In genomic region chr22:37018815-37019308, GRCh38 we compare ENCODE assay signal across 8 cellular contexts. TPM values are rescaled to one million over a fixed set of nuclear protein-coding genes. Genes with fewer than 3 reads are reported as not detected.
DNase-seq lines count a peak whose midpoint lies in the region; ATAC-seq, FAIRE-seq and TF ChIP-seq lines count a peak whose summit lies in the region.

No MANE protein-coding gene starts in this region.

- intact Hi-C loops in transverse colon (cut with DNase I; ENCODE audit: low total_unique reads), result no loop called here

- peak overlapping the region; percentile 83 for H3K27ac Mint-ChIP-seq in endodermal cell

- 0 to 1% methylated on average over 21 to 35 of the region's 35 CpGs for WGBS in endodermal cell (ENCODE audit: insufficient coverage in 1 of 2, insufficient read length in 1 of 2), 2 experiments
- no CpG with 5 or more reads among the region's 35 CpGs for WGBS in mesendoderm (ENCODE audit: extremely low coverage, insufficient coverage, low lambda C conversion rate)
- WGBS in transverse colon (ENCODE audit: low coverage in 1 of 2), 2 donors, result 6% methylated on average over 17 of the region's 35 CpGs; no CpG with 5 or more reads in 1 of the 2 donors

- TF ChIP-seq POLR2A in transverse colon (IDR thresholded peaks at IDR 0.05), result peak; percentile 63

- peaks cover 19% of the 10 kb centered on the region for H3K36me3 Mint-ChIP-seq in endodermal cell (ENCODE audit: low read depth)

- H3K4me1 ChIP-seq in endodermal cell (ENCODE audit: control insufficient read depth, insufficient read depth, low read length) (peaks cover 11% of the 10 kb centered on the region), mesendoderm (ENCODE audit: control insufficient read depth, low read depth, low read length) (no peaks in the 10 kb centered on the region), transverse colon (peaks cover 49 to 79% (median 76%) of the 10 kb centered on the region in 4 donors)

- POLR2A ChIA-PET in RWPE1 (lab: Yijun Ruan, JAX; ENCODE audit: low non-redundant PET), result no interaction called here

- H3K27ac ChIP-seq in RWPE1 (peak overlapping the region; percentile 88), endodermal cell (ENCODE audit: low read depth, low read length) (no peak overlapping the region), mesendoderm (ENCODE audit: low read depth, low read length) (peak overlapping the region; percentile 75), transverse colon (peak overlapping the region; percentile 92 to 99 (median 99))

- H3K9me3 Mint-ChIP-seq in endodermal cell, result no peaks in the 10 kb centered on the region

- peak overlapping the region; percentile 66 for H3K23ac ChIP-seq in mesendoderm (ENCODE audit: low read length)

- H4K5ac ChIP-seq in mesendoderm (ENCODE audit: low read length), result no peak overlapping the region

- in situ Hi-C loops in transverse colon (cut with MboI; ENCODE audit: low pct_ligation_motif_present in 1 of 4, low pct_unique_long_range_greater_than_20kb in 1 of 4, low sequenced_read_pairs in 3 of 4), result no loop called here

- no peak for FAIRE-seq in D721Med (lab: Jason Lieb, UNC)

- H3K4me3 ChIP-seq in endodermal cell (ENCODE audit: low read length) (peak overlapping the region; percentile 84), mesendoderm (ENCODE audit: low read length) (peak overlapping the region; percentile 87), transverse colon (peak overlapping the region; percentile 56 to 97 (median 93))

- H3K9ac ChIP-seq in endodermal cell (ENCODE audit: extremely low read depth, low read length, poor library complexity, severe bottlenecking), result peak overlapping the region; percentile 73
- H3K9ac ChIP-seq in mesendoderm (ENCODE audit: low read length), result peak overlapping the region; percentile 93

- peak; percentile 65 for DNase-seq in EL
- peak; percentile 28 for DNase-seq in RWPE1 (ENCODE audit: low spot score)
- DNase-seq in endodermal cell, result peak; percentile 84
- peak; percentile 72 for DNase-seq in mesendoderm
- DNase-seq in transverse colon, result peak; percentile 86
- DNase-seq in NCI-H2029 (lab: John Stamatoyannopoulos, UW), result no peak
- no peak for DNase-seq in D721Med (ENCODE audit: insufficient read length, low spot score)

- no peaks in the 10 kb centered on the region for H3K27me3 ChIP-seq in endodermal cell (ENCODE audit: control insufficient read depth, insufficient read depth, low read length, poor library complexity, severe bottlenecking)
- H3K27me3 ChIP-seq in mesendoderm (ENCODE audit: insufficient read depth, low read length, poor library complexity), result no peaks in the 10 kb centered on the region
- H3K27me3 ChIP-seq in transverse colon, result no peaks in the 10 kb centered on the region

- peaks cover 2% of the 10 kb centered on the region for H3K79me2 ChIP-seq in mesendoderm (ENCODE audit: control insufficient read depth, insufficient read depth, low read length)

- H3K9me3 ChIP-seq in endodermal cell (ENCODE audit: control insufficient read depth, low read length) (no peaks in the 10 kb centered on the region), transverse colon (no peaks in the 10 kb centered on the region)

- no peak for TF ChIP-seq CTCF in RWPE1 (conservative IDR thresholded peaks at IDR 0.05; ENCODE audit: low read depth)
- no peak for TF ChIP-seq CTCF in endodermal cell (conservative IDR thresholded peaks at IDR 0.05)
- peak in 1 of 5 experiments; percentile 24 for TF ChIP-seq CTCF in transverse colon (IDR thresholded peaks at IDR 0.05)
- TF ChIP-seq CTCF in D721Med (IDR thresholded peaks at IDR 0.05; ENCODE audit: insufficient read depth, missing control alignments), result no peak

- H3K18ac ChIP-seq in mesendoderm (ENCODE audit: low read length), result peak overlapping the region; percentile 95

- peaks cover 15% of the 10 kb centered on the region for H3K4me1 Mint-ChIP-seq in endodermal cell

- H3K27me3 Mint-ChIP-seq in endodermal cell (ENCODE audit: insufficient read depth), result no peaks in the 10 kb centered on the region

- H2BK5ac ChIP-seq in mesendoderm (ENCODE audit: low read length), result no peak overlapping the region

- peak overlapping the region; percentile 92 for H3K4me3 Mint-ChIP-seq in endodermal cell

- peak overlapping the region; percentile 58 for H3K4ac ChIP-seq in mesendoderm (ENCODE audit: low read depth, low read length)

- H4K8ac ChIP-seq in mesendoderm (ENCODE audit: low read depth, low read length), result no peak overlapping the region

- no peak overlapping the region for H2AK5ac ChIP-seq in mesendoderm (ENCODE audit: low read length)

- H3K36me3 ChIP-seq in endodermal cell (ENCODE audit: control insufficient read depth, insufficient read depth, low read length), result peaks cover 18% of the 10 kb centered on the region
- peaks cover 1% of the 10 kb centered on the region for H3K36me3 ChIP-seq in mesendoderm (ENCODE audit: control insufficient read depth, insufficient read depth, low read length)
- H3K36me3 ChIP-seq in transverse colon, result no peaks in the 10 kb centered on the region

- H2BK15ac ChIP-seq in mesendoderm (replicated peaks; ENCODE audit: low read depth), result no peak overlapping the region

- H3K4me2 ChIP-seq in mesendoderm (ENCODE audit: low read length), result peak overlapping the region; percentile 99

- no peak for TF ChIP-seq EP300 in transverse colon (IDR thresholded peaks at IDR 0.05; ENCODE audit: low read depth)

- CTCF ChIA-PET in RWPE1 (lab: Yijun Ruan, JAX), result interaction anchor here (0.6 kb wide), 1 partner anchor 11 kb away, joined by 3 read pairs; no protein-coding TSS in a partner anchor

- peaks cover 25% of the 10 kb centered on the region for H3K79me1 ChIP-seq in mesendoderm (ENCODE audit: low read length)

- ATAC-seq in HG02610 (IDR thresholded peaks at IDR 0.05; ENCODE audit: unreplicated experiment), result peak; percentile 19

- H3K56ac ChIP-seq in mesendoderm (ENCODE audit: low read length), result peak overlapping the region; percentile 95

- no peak overlapping the region for H2BK120ac ChIP-seq in mesendoderm (ENCODE audit: low read depth, low read length)

RNA-seq across cellular contexts. Expression of gene TST, which starts 0.4 kb away (rescaled TPM):
- 10 to 100 TPM; 38.2 to 48.3 TPM for total RNA-seq in endodermal cell
- polyA plus RNA-seq in endodermal cell (2013, experiment 1 of 2), result 21.8 TPM
- 24.6 TPM for polyA plus RNA-seq in endodermal cell (2013, experiment 2 of 2)
- 13.0 TPM for polyA plus RNA-seq in mesendoderm (2013, experiment 1 of 2)
- 11.7 TPM for polyA plus RNA-seq in mesendoderm (2013, experiment 2 of 2)
- total RNA-seq in transverse colon, result 100 to 1,000 TPM; 246 to 719 (median 557) TPM

RNA-seq across cellular contexts. Expression of gene MPST, which starts 0.7 kb away (rescaled TPM):
- total RNA-seq in endodermal cell, result 10 to 100 TPM; 71.7 to 74.6 TPM
- polyA plus RNA-seq in endodermal cell (2013, experiment 1 of 2), result 83.6 TPM
- 77.0 TPM for polyA plus RNA-seq in endodermal cell (2013, experiment 2 of 2)
- polyA plus RNA-seq in mesendoderm (2013, experiment 1 of 2), result 57.1 TPM
- polyA plus RNA-seq in mesendoderm (2013, experiment 2 of 2), result 58.0 TPM
- 100 to 1,000 TPM; 407 to 964 (median 541) TPM for total RNA-seq in transverse colon

RNA-seq across cellular contexts. Expression of gene KCTD17, which starts 32.7 kb away (rescaled TPM):
- total RNA-seq in endodermal cell (10 to 100 TPM; 35.4 to 37.0 TPM), transverse colon (10 to 100 TPM; 11.2 to 61.3 (median 35.1) TPM)
- polyA plus RNA-seq in endodermal cell (2013, experiment 1 of 2), result 48.8 TPM
- 43.1 TPM for polyA plus RNA-seq in endodermal cell (2013, experiment 2 of 2)
- 13.9 TPM for polyA plus RNA-seq in mesendoderm (2013, experiment 1 of 2)
- polyA plus RNA-seq in mesendoderm (2013, experiment 2 of 2), result 13.1 TPM

Comparison
In these comparisons a context has a peak if more than half of its experiments do, and no peak if none do; other contexts are left out.
1. DNase-seq: peak in EL (single experiment), RWPE1 (single experiment), endodermal cell (single experiment), mesendoderm (single experiment) and transverse colon (single experiment); none in NCI-H2029 (single experiment) and D721Med (single experiment).
2. RNA of gene TST, which starts 0.4 kb away (total RNA-seq): 246 to 719 TPM in transverse colon; 38.2 to 48.3 TPM in endodermal cell; every median in the first group is over 4 times any median in the second.
3. RNA of gene MPST, which starts 0.7 kb away (total RNA-seq): 407 to 964 TPM in transverse colon; 71.7 to 74.6 TPM in endodermal cell; every median in the first group is over 4 times any median in the second.
4. Peak in every context shown above with its lines, with median percentiles within 50 percentile points of each other: H3K4me3 ChIP-seq.